8 cellular contexts compared by ENCODE assay signal in the genomic region with DNA sequence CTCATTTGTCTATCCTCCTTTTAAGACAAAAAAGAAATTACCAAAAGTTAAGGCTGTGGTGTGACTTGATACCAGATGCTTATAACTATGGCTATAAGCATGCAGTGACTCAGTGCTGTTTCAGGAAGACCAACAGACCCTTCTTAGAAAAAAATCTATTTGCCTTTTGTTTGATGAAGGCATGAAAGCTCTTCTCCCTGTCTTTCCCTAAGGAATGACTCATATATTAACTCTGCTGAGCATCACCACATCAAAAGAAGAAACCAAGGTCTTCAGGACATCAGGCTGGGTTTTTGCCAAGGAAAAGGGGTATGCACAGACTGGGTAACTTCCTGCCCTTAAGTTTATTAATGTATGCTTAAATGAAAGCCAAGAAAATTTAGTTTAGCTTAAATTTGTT. TPM values are rescaled to one million over a fixed set of nuclear protein-coding genes. Genes with fewer than 3 reads are reported as not detected.
DNase-seq lines count a peak whose midpoint lies in the region; ATAC-seq, FAIRE-seq and TF ChIP-seq lines count a peak whose summit lies in the region.

No MANE protein-coding gene starts in this region.

- H3K4me1 ChIP-seq in psoas muscle = peaks cover 14% of the 10 kb centered on the region

- no peaks in the 10 kb centered on the region for H3K9me3 ChIP-seq in psoas muscle

- POLR2A ChIA-PET in RWPE1 (lab: Yijun Ruan, JAX; ENCODE audit: low non-redundant PET) = interaction anchor here (0.6 to 1.2 kb wide), 2 partner anchors 83 to 89 kb away, joined by 4 to 5 read pairs; no protein-coding TSS in a partner anchor

- peak overlapping the region; percentile 14 for H3K4me3 ChIP-seq in coronary artery
- no peak overlapping the region for H3K4me3 ChIP-seq in psoas muscle

- FAIRE-seq in GM12892 (lab: Jason Lieb, UNC) = no peak

- peaks cover 0 to 19% of the 10 kb centered on the region in 2 donors for H3K36me3 ChIP-seq in psoas muscle (ENCODE audit: insufficient read depth in 1 of 2, low read depth in 1 of 2)

- peak overlapping the region; percentile 95 for H3K27ac ChIP-seq in RWPE1
- H3K27ac ChIP-seq in coronary artery = peak overlapping the region in 1 of 2 donors; percentile 9
- H3K27ac ChIP-seq in psoas muscle = peak overlapping the region; percentile 25

- DNase-seq in GM04504 (ENCODE audit: low read depth) (peak; percentile 76), RWPE1 (ENCODE audit: low spot score) (peak; percentile 73), coronary artery (ENCODE audit: low spot score) (no peak), psoas muscle (no peak), GM12892 (ENCODE audit: insufficient read length) (no peak), NCI-H1092 treated with DMSO at 0.1 percent for 48 hours (lab: John Stamatoyannopoulos, UW) (no peak), NCI-H345 (lab: John Stamatoyannopoulos, UW) (no peak), HuH-7 (ENCODE audit: low spot score) (no peak)

- H3K27me3 ChIP-seq in psoas muscle (ENCODE audit: insufficient read depth in 3 of 3, low read length in 2 of 3) = no peaks in the 10 kb centered on the region

- no peak for TF ChIP-seq CTCF in RWPE1 (conservative IDR thresholded peaks at IDR 0.05; ENCODE audit: low read depth)
- no peak for TF ChIP-seq CTCF in coronary artery (IDR thresholded peaks at IDR 0.05)
- TF ChIP-seq CTCF in psoas muscle (IDR thresholded peaks at IDR 0.05) = no peak

- ATAC-seq in psoas muscle = peak in 1 of 4 donors; percentile 22

- intact Hi-C loops in psoas muscle (cut with DNase I) = loop anchor here in 1 of 2 donors (2.0 kb wide), 1 partner anchor 104 kb away; no protein-coding TSS in a partner anchor

- TF ChIP-seq POLR2A in GM12892 (IDR thresholded peaks at IDR 0.05; ENCODE audit: low read depth, low read length) = no peak

- CTCF ChIA-PET in RWPE1 (lab: Yijun Ruan, JAX) = interaction anchor here (0.6 to 1.8 kb wide), 2 partner anchors 25 to 29 kb away, joined by 6 read pairs; no protein-coding TSS in a partner anchor

RNA-seq across cellular contexts. Expression of gene VMP1, which starts 47.1 kb away (rescaled TPM):
- 10 to 100 TPM; 37.9 to 66.5 (median 54.1) TPM for total RNA-seq in psoas muscle
- polyA plus RNA-seq in psoas muscle = 100 to 1,000 TPM in 1 of 3 donors, 10 to 100 TPM in 2; 31.3 to 115 (median 70.5) TPM
- 93.2 TPM for polyA plus RNA-seq in GM12892 (2012; ENCODE audit: missing spikeins)

RNA-seq across cellular contexts. Expression of gene PTRH2, which starts 47.3 kb away (rescaled TPM):
- 10 to 100 TPM; 11.4 to 28.8 (median 16.1) TPM for total RNA-seq in psoas muscle
- polyA plus RNA-seq in psoas muscle = 10 to 100 TPM; 31.2 to 43.1 (median 34.7) TPM
- 43.2 TPM for polyA plus RNA-seq in GM12892 (2012; ENCODE audit: missing spikeins)

Comparison
In these comparisons a context has a peak if more than half of its experiments do, and no peak if none do; other contexts are left out.
1. DNase-seq: peak in GM04504 (single experiment) and RWPE1 (single experiment); none in coronary artery (single experiment), psoas muscle (0 of 2), GM12892 (single experiment), NCI-H1092 treated with DMSO at 0.1 percent for 48 hours (single experiment), NCI-H345 (single experiment) and HuH-7 (single experiment).